In the genomic region with DNA sequence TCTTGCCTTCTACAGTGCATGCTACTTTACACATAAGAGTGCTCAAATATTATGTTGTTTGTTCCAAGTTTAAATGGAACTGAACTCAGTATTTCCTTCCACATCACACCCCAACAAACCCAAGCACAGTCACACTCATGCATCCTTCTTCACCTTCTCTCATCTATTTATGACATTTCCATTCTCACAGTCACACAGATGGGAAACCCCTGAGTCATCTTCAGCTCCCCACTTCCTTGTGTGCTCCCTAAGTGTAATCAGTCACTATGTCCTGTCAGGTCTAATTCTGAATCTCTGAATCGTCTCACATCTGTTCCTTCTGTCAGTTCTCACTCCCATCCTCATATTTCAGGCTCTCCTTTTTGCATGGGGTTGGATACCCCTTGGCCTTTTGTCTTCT, we compare ENCODE assay signal across 14 cellular contexts.
DNase-seq lines count a peak whose midpoint lies in the region; ATAC-seq, FAIRE-seq and TF ChIP-seq lines count a peak whose summit lies in the region.
"Had no signal": no experiment of that assay in that cellular context is flagged by ENCODE, and none has a peak within 500 bp of the region (broad histone marks: within the 10 kb centered on the region; RNA-seq: fewer than 3 reads in every experiment).

No MANE protein-coding gene starts in this region.

- no peak overlapping the region for H3K27ac ChIP-seq in naive thymus-derived CD4-positive, alpha-beta T cell (ENCODE audit: low read depth, low read length)
- no peak overlapping the region for H3K27ac ChIP-seq in heart right ventricle
- H3K27ac ChIP-seq: lower lobe of right lung had no signal

- TF ChIP-seq CTCF in glutamatergic neuron (IDR thresholded peaks at IDR 0.05; ENCODE audit: partially characterized antibody, unreplicated experiment): no peak
- TF ChIP-seq CTCF in heart right ventricle (IDR thresholded peaks at IDR 0.05): no peak

- peaks cover 0 to 3% (median 0%) of the 10 kb centered on the region in 5 donors for H3K36me3 Mint-ChIP-seq in naive thymus-derived CD4-positive, alpha-beta T cell
- no peaks in the 10 kb centered on the region for H3K36me3 Mint-ChIP-seq in glutamatergic neuron (ENCODE audit: unreplicated experiment)
- H3K36me3 Mint-ChIP-seq: CD14-positive monocyte had no signal

- no peak overlapping the region for H3K4me3 Mint-ChIP-seq in naive thymus-derived CD4-positive, alpha-beta T cell
- no peak overlapping the region for H3K4me3 Mint-ChIP-seq in glutamatergic neuron (ENCODE audit: unreplicated experiment)
- H3K4me3 Mint-ChIP-seq: CD14-positive monocyte, T-helper 17 cell had no signal

- 37 to 43% methylated on average over 1 of the region's 1 CpG for WGBS in heart right ventricle, 2 donors

- intact Hi-C loops in naive thymus-derived CD4-positive, alpha-beta T cell (cut with micrococcal nuclease): no loop called here
- intact Hi-C loops in heart right ventricle (cut with DNase I): no loop called here

- no peak overlapping the region for H3K4me3 ChIP-seq in naive thymus-derived CD4-positive, alpha-beta T cell (ENCODE audit: low read length)
- H3K4me3 ChIP-seq in heart right ventricle: no peak overlapping the region
- H3K4me3 ChIP-seq: lower lobe of right lung had no signal

- no peaks in the 10 kb centered on the region for H3K9me3 ChIP-seq in naive thymus-derived CD4-positive, alpha-beta T cell (ENCODE audit: control insufficient read depth in 2 of 3, low read length in 3 of 3)
- no peaks in the 10 kb centered on the region for H3K9me3 ChIP-seq in heart right ventricle
- H3K9me3 ChIP-seq: lower lobe of right lung had no signal

- ATAC-seq in GM19455 (IDR thresholded peaks at IDR 0.05; ENCODE audit: unreplicated experiment): peak; percentile 82
- ATAC-seq in HG02938 (IDR thresholded peaks at IDR 0.05; ENCODE audit: unreplicated experiment): peak; percentile 93
- ATAC-seq in naive thymus-derived CD4-positive, alpha-beta T cell: no peak
- ATAC-seq in heart right ventricle: no peak
- ATAC-seq: sciatic nerve, T-helper 17 cell had no signal

- H3K4me1 ChIP-seq in naive thymus-derived CD4-positive, alpha-beta T cell (ENCODE audit: control insufficient read depth in 2 of 2, insufficient read depth in 2 of 2, low read length in 2 of 2): no peaks in the 10 kb centered on the region
- no peaks in the 10 kb centered on the region for H3K4me1 ChIP-seq in heart right ventricle
- H3K4me1 ChIP-seq: lower lobe of right lung had no signal

- H3K4me1 Mint-ChIP-seq in naive thymus-derived CD4-positive, alpha-beta T cell: no peaks in the 10 kb centered on the region
- peaks cover 3% of the 10 kb centered on the region for H3K4me1 Mint-ChIP-seq in glutamatergic neuron (ENCODE audit: low read depth, unreplicated experiment)
- H3K4me1 Mint-ChIP-seq: CD14-positive monocyte, T-helper 17 cell had no signal

- DNase-seq in GM12892 (ENCODE audit: insufficient read length) (no peak), HT1080 (ENCODE audit: low read depth) (peak; percentile 45), NCI-H1105 treated with DMSO at 0.1 percent for 48 hours (lab: John Stamatoyannopoulos, UW) (no peak), glutamatergic neuron (no peak), heart right ventricle (no peak)
- DNase-seq in naive thymus-derived CD4-positive, alpha-beta T cell: no peak
- DNase-seq: lower lobe of right lung; NCI-H82; stimulated activated CD8-positive, alpha-beta memory T cell treated with anti-CD3 and anti-CD28 coated beads, Interleukin-4, amount 100 ng/mL, for 48 hours; T-helper 17 cell had no signal

- no peaks in the 10 kb centered on the region for H3K36me3 ChIP-seq in naive thymus-derived CD4-positive, alpha-beta T cell (ENCODE audit: control insufficient read depth in 2 of 3, insufficient read depth in 3 of 3, low read length in 3 of 3)
- no peaks in the 10 kb centered on the region for H3K36me3 ChIP-seq in heart right ventricle
- H3K36me3 ChIP-seq: lower lobe of right lung had no signal

- H3K27me3 Mint-ChIP-seq in naive thymus-derived CD4-positive, alpha-beta T cell: no peaks in the 10 kb centered on the region
- no peaks in the 10 kb centered on the region for H3K27me3 Mint-ChIP-seq in glutamatergic neuron (ENCODE audit: unreplicated experiment)
- H3K27me3 Mint-ChIP-seq: T-helper 17 cell had no signal

- no peak overlapping the region for H3K27ac Mint-ChIP-seq in naive thymus-derived CD4-positive, alpha-beta T cell
- no peak overlapping the region for H3K27ac Mint-ChIP-seq in glutamatergic neuron (ENCODE audit: unreplicated experiment)
- H3K27ac Mint-ChIP-seq: T-helper 17 cell had no signal

- FAIRE-seq in GM12892 (lab: Jason Lieb, UNC): peak; percentile 90

- no peaks in the 10 kb centered on the region for H3K27me3 ChIP-seq in naive thymus-derived CD4-positive, alpha-beta T cell (ENCODE audit: control insufficient read depth in 2 of 2, insufficient read depth in 2 of 2, low read length in 2 of 2)
- no peaks in the 10 kb centered on the region for H3K27me3 ChIP-seq in heart right ventricle

- POLR2A ChIA-PET in naive thymus-derived CD4-positive, alpha-beta T cell (lab: Charles Lee): no interaction called here

- TF ChIP-seq POLR2A in GM12892 (IDR thresholded peaks at IDR 0.05; ENCODE audit: low read depth, low read length): no peak

- peaks cover 0 to 21% (median 0%) of the 10 kb centered on the region in 11 donors for H3K9me3 Mint-ChIP-seq in naive thymus-derived CD4-positive, alpha-beta T cell
- H3K9me3 Mint-ChIP-seq in glutamatergic neuron (ENCODE audit: unreplicated experiment): peaks cover 1% of the 10 kb centered on the region
- H3K9me3 Mint-ChIP-seq: CD14-positive monocyte had no signal

- CTCF ChIA-PET in naive thymus-derived CD4-positive, alpha-beta T cell (lab: Charles Lee): no interaction called here

Comparison
In these comparisons a context has a peak if more than half of its experiments do, and no peak if none do; other contexts are left out.
1. ATAC-seq: peak in GM19455 (single experiment) and HG02938 (single experiment); none in naive thymus-derived CD4-positive, alpha-beta T cell (single experiment) and heart right ventricle (0 of 8).